Comparison of ENCODE assay signal across 21 cellular contexts in the genomic region with DNA sequence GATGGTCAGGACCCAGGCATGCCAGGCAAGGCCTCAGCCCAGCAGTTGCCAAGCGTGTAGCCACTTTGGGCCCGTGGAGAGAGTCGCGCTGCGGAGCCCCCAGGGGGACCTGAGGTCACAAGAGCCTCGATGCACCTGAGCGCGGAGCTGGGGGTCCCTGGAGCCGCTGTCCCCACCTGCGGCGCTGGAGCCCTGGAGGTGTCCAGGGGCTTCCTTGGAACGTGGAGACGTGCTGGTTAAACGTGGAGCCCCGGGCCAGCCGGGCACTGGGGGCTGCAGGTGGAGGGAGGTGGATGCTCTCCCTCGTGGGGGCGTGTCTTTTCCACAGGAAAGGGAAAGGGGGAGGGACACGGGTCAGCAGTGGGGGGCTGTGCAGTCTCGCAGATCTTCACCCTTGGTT. TPM values are rescaled to one million over a fixed set of nuclear protein-coding genes. Genes with fewer than 3 reads are reported as not detected.
DNase-seq lines count a peak whose midpoint lies in the region; ATAC-seq and TF ChIP-seq lines count a peak whose summit lies in the region.
"Had no signal": no experiment of that assay in that cellular context is flagged by ENCODE, and none has a peak within 500 bp of the region (broad histone marks: within the 10 kb centered on the region; RNA-seq: fewer than 3 reads in every experiment).

No MANE protein-coding gene starts in this region.

- H3K9me3 ChIP-seq in BLaER1 (no peaks in the 10 kb centered on the region), WERI-Rb-1 (ENCODE audit: severe bottlenecking) (no peaks in the 10 kb centered on the region)
- H3K9me3 ChIP-seq: BE2C, HAP-1 had no signal

- no peak overlapping the region for H3K4me3 ChIP-seq in BLaER1
- no peak overlapping the region for H3K4me3 ChIP-seq in H7 (ENCODE audit: insufficient read depth, low read depth, low read length)
- H3K4me3 ChIP-seq in WERI-Rb-1 (ENCODE audit: low read depth, low read length): no peak overlapping the region
- H3K4me3 ChIP-seq: GM23338, HAP-1 had no signal

- peaks cover 13% of the 10 kb centered on the region; the same call in 1 of the 2 replicates for H4K20me1 ChIP-seq in BLaER1

- no peak for ATAC-seq in GM19351 (IDR thresholded peaks at IDR 0.05; ENCODE audit: unreplicated experiment)
- ATAC-seq: GM23338 had no signal

- no peak for TF ChIP-seq CTCF in WERI-Rb-1 (IDR thresholded peaks at IDR 0.05; ENCODE audit: low read depth, low read length)

- H3K4me2 ChIP-seq in BLaER1: peak overlapping the region; percentile 98
- H3K4me2 ChIP-seq: GM23338 had no signal

- H3K36me3 ChIP-seq in BLaER1 (no peaks in the 10 kb centered on the region), H7 (replicated peaks; ENCODE audit: control insufficient read depth, insufficient read depth, low read length) (no peaks in the 10 kb centered on the region), WERI-Rb-1 (peaks cover 50% of the 10 kb centered on the region)
- H3K36me3 ChIP-seq: BE2C, HAP-1 had no signal

- DNase-seq in H7 (peak; percentile 70), WERI-Rb-1 (no peak), hepatic stellate cell (ENCODE audit: low spot score) (no peak), AG08395 (ENCODE audit: low spot score) (no peak)
- DNase-seq: AML-193; BE2C; Calu3; CD4-positive, alpha-beta memory T cell; COR-L47; DMS53; DMS79 treated with DMSO at 0.1 percent for 48 hours; GF-D8; HFFc6 had no signal

- peaks cover 95% of the 10 kb centered on the region for H3K4me1 ChIP-seq in BLaER1
- H3K4me1 ChIP-seq: HAP-1 had no signal

- no peak overlapping the region for H3K9ac ChIP-seq in BLaER1

- H3K27ac ChIP-seq in BLaER1 (no peak overlapping the region), WERI-Rb-1 (peak overlapping the region; percentile 98)
- H3K27ac ChIP-seq: 22Rv1 had no signal

- no peaks in the 10 kb centered on the region for H3K27me3 ChIP-seq in BLaER1
- no peaks in the 10 kb centered on the region for H3K27me3 ChIP-seq in H7 (ENCODE audit: control insufficient read depth, insufficient read depth, low read length)
- no peaks in the 10 kb centered on the region for H3K27me3 ChIP-seq in WERI-Rb-1 (ENCODE audit: insufficient read depth, low read depth, severe bottlenecking)
- H3K27me3 ChIP-seq: BE2C had no signal

RNA-seq across cellular contexts. Expression of a gene that starts 3.1 kb away (rescaled TPM):
- total RNA-seq in H7 (2014; rRNA removed; shearing (Covaris generic)): 0.24 and 0.37 TPM in 2 replicates
- total RNA-seq: Daoy had no signal

RNA-seq across cellular contexts. Expression of a gene that starts 47.2 kb away (rescaled TPM):
- 62.5 and 79.0 TPM in 2 replicates for total RNA-seq in H7 (2014; rRNA removed; shearing (Covaris generic))

RNA-seq across cellular contexts. Expression of a gene that starts 50.9 kb away (rescaled TPM):
- total RNA-seq in H7 (2014; rRNA removed; shearing (Covaris generic)): 0.07 and 0.33 TPM in 2 replicates
- total RNA-seq: Calu3; CD4-positive, alpha-beta memory T cell; Daoy; G401; H4 had no signal
